In genomic region chr11:64990222-64990918, GRCh38 we compare ENCODE assay signal across 11 cellular contexts. TPM values are rescaled to one million over a fixed set of nuclear protein-coding genes. Genes with fewer than 3 reads are reported as not detected.
A peak's percentile ranks its signal among the peaks of the same experiment; 100 is the strongest.
DNase-seq lines count a peak whose midpoint lies in the region; ATAC-seq and TF ChIP-seq lines count a peak whose summit lies in the region.
"Had no signal": no experiment of that assay in that cellular context is flagged by ENCODE, and none has a peak within 500 bp of the region (broad histone marks: within the 10 kb centered on the region; RNA-seq: fewer than 3 reads in every experiment).

No MANE protein-coding gene starts in this region.

- H4K20me1 ChIP-seq in BLaER1 = no peaks in the 10 kb centered on the region

- no peak for TF ChIP-seq EP300 in esophagus muscularis mucosa (IDR thresholded peaks at IDR 0.05)

- peak overlapping the region; percentile 12; the same call in 1 of the 2 replicates for H3K27ac ChIP-seq in BLaER1
- H3K27ac ChIP-seq in esophagus muscularis mucosa (replicated peaks in 1 of 4) = peak overlapping the region in 3 of 4 donors; percentile 5 to 57 (median 47)
- H3K27ac ChIP-seq: vagina had no signal

- peak overlapping the region; percentile 36 for H3K4me3 Mint-ChIP-seq in natural killer cell treated with Interleukin-12 subunit alpha and Interleukin-12 subunit beta and Interleukin-15 and Interleukin-18, amount 100 ng/mL, for 72 hours

- H3K4me2 ChIP-seq in BLaER1 = peak overlapping the region; percentile 78

- H3K27ac Mint-ChIP-seq in natural killer cell treated with Interleukin-12 subunit alpha and Interleukin-12 subunit beta and Interleukin-15 and Interleukin-18, amount 100 ng/mL, for 72 hours = peak overlapping the region in 1 of 2 donors; percentile 9

- peaks cover 11 to 15% of the 10 kb centered on the region in 2 donors for H3K4me1 Mint-ChIP-seq in natural killer cell treated with Interleukin-12 subunit alpha and Interleukin-12 subunit beta and Interleukin-15 and Interleukin-18, amount 100 ng/mL, for 72 hours (ENCODE audit: low read depth in 2 of 2)

- no peaks in the 10 kb centered on the region for H3K9me3 Mint-ChIP-seq in natural killer cell treated with Interleukin-12 subunit alpha and Interleukin-12 subunit beta and Interleukin-15 and Interleukin-18, amount 100 ng/mL, for 72 hours
- H3K9me3 Mint-ChIP-seq: CD4-positive, CD25-positive, alpha-beta regulatory T cell had no signal

- peak overlapping the region; percentile 3; the same call in 1 of the 2 replicates for H3K9ac ChIP-seq in BLaER1

- no peaks in the 10 kb centered on the region for H3K36me3 Mint-ChIP-seq in natural killer cell treated with Interleukin-12 subunit alpha and Interleukin-12 subunit beta and Interleukin-15 and Interleukin-18, amount 100 ng/mL, for 72 hours
- H3K36me3 Mint-ChIP-seq: CD4-positive, CD25-positive, alpha-beta regulatory T cell had no signal

- H3K9me3 ChIP-seq in BLaER1 (no peaks in the 10 kb centered on the region), esophagus muscularis mucosa (no peaks in the 10 kb centered on the region)
- H3K9me3 ChIP-seq: vagina had no signal

- H3K4me3 ChIP-seq in BLaER1 (no peak overlapping the region), esophagus muscularis mucosa (peak overlapping the region; percentile 24 to 46 (median 30))
- H3K4me3 ChIP-seq: vagina had no signal

- ATAC-seq in natural killer cell treated with Interleukin-12 subunit alpha and Interleukin-12 subunit beta and Interleukin-15 and Interleukin-18, amount 100 ng/mL, for 72 hours = no peak
- no peak for ATAC-seq in GM18858 (IDR thresholded peaks at IDR 0.05; ENCODE audit: unreplicated experiment)
- ATAC-seq in GM21515 (IDR thresholded peaks at IDR 0.05; ENCODE audit: unreplicated experiment) = no peak
- ATAC-seq in GM19463 (IDR thresholded peaks at IDR 0.05; ENCODE audit: unreplicated experiment) = no peak

- intact Hi-C loops in esophagus muscularis mucosa (cut with DNase I) = no loop called here

- DNase-seq in NCI-H460 (ENCODE audit: extremely low read depth, low read depth) (peak; percentile 33), esophagus muscularis mucosa (ENCODE audit: extremely low spot score) (no peak), NCI-H128 (lab: John Stamatoyannopoulos, UW; ENCODE audit: unreplicated experiment) (no peak)
- no peak for DNase-seq in natural killer cell treated with Interleukin-12 subunit alpha and Interleukin-12 subunit beta and Interleukin-15 and Interleukin-18, amount 100 ng/mL, for 72 hours (ENCODE audit: low spot score)
- DNase-seq: activated CD8-positive, alpha-beta memory T cell treated with anti-CD3 and anti-CD28 coated beads for 24 hours; CD4-positive, CD25-positive, alpha-beta regulatory T cell had no signal

- H3K4me1 ChIP-seq in BLaER1 (peaks cover 22% of the 10 kb centered on the region), esophagus muscularis mucosa (peaks cover 20 to 25% (median 24%) of the 10 kb centered on the region in 4 donors)

- no peaks in the 10 kb centered on the region for H3K27me3 ChIP-seq in BLaER1
- H3K27me3 ChIP-seq in esophagus muscularis mucosa = no peaks in the 10 kb centered on the region
- H3K27me3 ChIP-seq: vagina had no signal

- peaks cover 0 to 5% of the 10 kb centered on the region in 2 donors for H3K27me3 Mint-ChIP-seq in natural killer cell treated with Interleukin-12 subunit alpha and Interleukin-12 subunit beta and Interleukin-15 and Interleukin-18, amount 100 ng/mL, for 72 hours

- H3K36me3 ChIP-seq in BLaER1 (no peaks in the 10 kb centered on the region), esophagus muscularis mucosa (peaks cover 0 to 6% (median 0%) of the 10 kb centered on the region in 4 donors)
- H3K36me3 ChIP-seq: vagina had no signal

- TF ChIP-seq CTCF in esophagus muscularis mucosa (IDR thresholded peaks at IDR 0.05) = no peak

- WGBS in esophagus muscularis mucosa = 40% methylated on average over 15 of the region's 15 CpGs

- TF ChIP-seq POLR2A in esophagus muscularis mucosa (IDR thresholded peaks at IDR 0.05; ENCODE audit: low read depth) = no peak

RNA-seq across cellular contexts. Expression of gene BATF2, which starts 6.4 kb away (rescaled TPM):
- 1.6 TPM in 2 replicates for total RNA-seq in NCI-H460 (2014; rRNA removed; shearing (Covaris generic))
- polyA plus RNA-seq in NCI-H460 (2014; cell fraction: nucleus; rRNA removed) = 0.17 and 2.0 TPM in 2 replicates
- total RNA-seq in esophagus muscularis mucosa = 1 to 10 TPM in 3 of 4 donors, under 1 TPM in 1; 0.42 to 5.1 (median 3.1) TPM
- not detected for total RNA-seq in natural killer cell treated with Interleukin-12 subunit alpha and Interleukin-12 subunit beta and Interleukin-15 and Interleukin-18, amount 100 ng/mL, for 72 hours
- total RNA-seq: CD4-positive, CD25-positive, alpha-beta regulatory T cell; vagina had no signal
- polyA plus RNA-seq: CD4-positive, CD25-positive, alpha-beta regulatory T cell had no signal

RNA-seq across cellular contexts. Expression of gene MAJIN, which starts 18.5 kb away (rescaled TPM):
- total RNA-seq in NCI-H460 (2014; rRNA removed; shearing (Covaris generic)) = 0.63 TPM in 1 of 2 replicates, not detected in the other
- polyA plus RNA-seq in NCI-H460 (2014; cell fraction: nucleus; rRNA removed) = not detected in 2 replicates
- not detected for total RNA-seq in esophagus muscularis mucosa
- not detected for total RNA-seq in natural killer cell treated with Interleukin-12 subunit alpha and Interleukin-12 subunit beta and Interleukin-15 and Interleukin-18, amount 100 ng/mL, for 72 hours
- total RNA-seq: CD4-positive, CD25-positive, alpha-beta regulatory T cell; vagina had no signal

RNA-seq across cellular contexts. Expression of gene ARL2, which starts 23.6 kb away (rescaled TPM):
- 76.9 and 90.9 TPM in 2 replicates for total RNA-seq in NCI-H460 (2014; rRNA removed; shearing (Covaris generic))
- polyA plus RNA-seq in NCI-H460 (2014; cell fraction: nucleus; rRNA removed) = 86.0 and 142 TPM in 2 replicates
- 100 to 1,000 TPM; 150 to 189 (median 172) TPM for total RNA-seq in esophagus muscularis mucosa
- 10 to 100 TPM; 29.4 to 50.5 TPM for total RNA-seq in natural killer cell treated with Interleukin-12 subunit alpha and Interleukin-12 subunit beta and Interleukin-15 and Interleukin-18, amount 100 ng/mL, for 72 hours

RNA-seq across cellular contexts. Expression of gene SNX15, which starts 36.9 kb away (rescaled TPM):
- 16.8 TPM in 2 replicates for total RNA-seq in NCI-H460 (2014; rRNA removed; shearing (Covaris generic))
- 4.1 and 4.5 TPM in 2 replicates for polyA plus RNA-seq in NCI-H460 (2014; cell fraction: nucleus; rRNA removed)
- 10 to 100 TPM; 21.2 to 57.1 (median 33.1) TPM for total RNA-seq in esophagus muscularis mucosa
- 10 to 100 TPM; 14.1 to 28.2 TPM for total RNA-seq in natural killer cell treated with Interleukin-12 subunit alpha and Interleukin-12 subunit beta and Interleukin-15 and Interleukin-18, amount 100 ng/mL, for 72 hours

RNA-seq across cellular contexts. Expression of gene SAC3D1, which starts 50.6 kb away (rescaled TPM):
- 8.6 and 10.1 TPM in 2 replicates for total RNA-seq in NCI-H460 (2014; rRNA removed; shearing (Covaris generic))
- polyA plus RNA-seq in NCI-H460 (2014; cell fraction: nucleus; rRNA removed) = 15.6 and 35.7 TPM in 2 replicates
- 10 to 100 TPM in 3 of 4 donors, 1 to 10 TPM in 1; 9.6 to 21.8 (median 13.1) TPM for total RNA-seq in esophagus muscularis mucosa
- 10 to 100 TPM in 1 of 2 donors, 1 to 10 TPM in 1; 7.6 to 18.5 TPM for total RNA-seq in natural killer cell treated with Interleukin-12 subunit alpha and Interleukin-12 subunit beta and Interleukin-15 and Interleukin-18, amount 100 ng/mL, for 72 hours
